Comparison of ENCODE assay signal across 28 cellular contexts in the genomic region with DNA sequence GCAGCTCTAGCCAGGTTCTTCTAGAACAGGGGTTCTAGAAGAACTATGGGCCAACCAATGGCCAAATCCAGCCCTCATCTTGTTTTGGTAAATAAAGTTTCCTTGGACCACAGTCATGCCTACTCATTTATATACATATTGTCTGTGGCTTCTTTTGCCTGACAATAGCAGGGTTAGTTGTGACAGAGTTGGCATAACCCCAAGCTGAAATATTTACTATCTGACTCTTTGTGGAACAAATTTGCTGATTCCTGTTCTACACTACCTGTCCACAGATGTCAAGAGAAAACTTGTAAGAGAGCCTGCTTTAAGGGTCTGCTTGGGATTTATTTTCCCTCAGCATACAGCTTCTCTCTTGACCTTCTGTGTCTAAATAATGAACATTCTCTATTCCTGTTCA.
DNase-seq lines count a peak whose midpoint lies in the region; ATAC-seq, FAIRE-seq and TF ChIP-seq lines count a peak whose summit lies in the region.
"Had no signal": no experiment of that assay in that cellular context is flagged by ENCODE, and none has a peak within 500 bp of the region (broad histone marks: within the 10 kb centered on the region; RNA-seq: fewer than 3 reads in every experiment).

No MANE protein-coding gene starts in this region.

- no peaks in the 10 kb centered on the region for H3K36me3 ChIP-seq in PC-3 (ENCODE audit: low read depth, low read length)
- no peaks in the 10 kb centered on the region for H3K36me3 ChIP-seq in mesenchymal stem cell (ENCODE audit: control insufficient read depth in 1 of 2, insufficient read depth in 2 of 2, low read depth in 1 of 2, low read length in 2 of 2)
- no peaks in the 10 kb centered on the region for H3K36me3 ChIP-seq in pancreas
- no peaks in the 10 kb centered on the region for H3K36me3 ChIP-seq in Peyer's patch
- H3K36me3 ChIP-seq: cardiac muscle cell, right lobe of liver, suprapubic skin had no signal

- no peak overlapping the region for H3K4ac ChIP-seq in mesenchymal stem cell (ENCODE audit: low read depth in 1 of 2, low read length in 2 of 2)

- peak overlapping the region; percentile 67 for H3K27ac ChIP-seq in PC-3 (ENCODE audit: low read length)
- H3K27ac ChIP-seq in mesenchymal stem cell (ENCODE audit: low read length, poor library complexity, severe bottlenecking), result peak overlapping the region; percentile 91
- peak overlapping the region in 1 of 4 donors; percentile 1 for H3K27ac ChIP-seq in pancreas
- H3K27ac ChIP-seq in Peyer's patch, result no peak overlapping the region
- H3K27ac ChIP-seq: cardiac muscle cell, parathyroid adenoma, right lobe of liver, suprapubic skin had no signal

- peak overlapping the region; percentile 64 for H3K4me2 ChIP-seq in PC-3 (ENCODE audit: low read length)
- H3K4me2 ChIP-seq in mesenchymal stem cell (ENCODE audit: low read length, poor library complexity, severe bottlenecking), result no peak overlapping the region

- no peak overlapping the region; the same call in 1 of the 2 replicates for H3K4me3 ChIP-seq in PC-3 (ENCODE audit: low read length)
- H3K4me3 ChIP-seq in mesenchymal stem cell (ENCODE audit: insufficient read depth in 1 of 2, low read depth in 1 of 2, low read length in 2 of 2), result no peak overlapping the region
- H3K4me3 ChIP-seq in pancreas, result no peak overlapping the region
- H3K4me3 ChIP-seq in Peyer's patch, result no peak overlapping the region
- H3K4me3 ChIP-seq: cardiac muscle cell, right lobe of liver, suprapubic skin had no signal

- H3K27me3 ChIP-seq in PC-3 (ENCODE audit: low read length) (no peaks in the 10 kb centered on the region), mesenchymal stem cell (ENCODE audit: control insufficient read depth in 1 of 2, insufficient read depth in 1 of 2, low read length in 2 of 2) (no peaks in the 10 kb centered on the region), pancreas (no peaks in the 10 kb centered on the region), Peyer's patch (no peaks in the 10 kb centered on the region)
- H3K27me3 ChIP-seq: cardiac muscle cell, right lobe of liver, suprapubic skin had no signal

- H4K20me1 ChIP-seq in PC-3 (ENCODE audit: low read length), result no peaks in the 10 kb centered on the region

- no peak overlapping the region for H3K23ac ChIP-seq in mesenchymal stem cell (ENCODE audit: low read length in 2 of 2)

- POLR2A ChIA-PET in PC-3 (lab: Charles Lee; ENCODE audit: unreplicated experiment), result no interaction called here

- H2BK12ac ChIP-seq in mesenchymal stem cell (ENCODE audit: low read length in 2 of 2), result no peak overlapping the region

- no peak overlapping the region for H2BK120ac ChIP-seq in mesenchymal stem cell (ENCODE audit: low read depth, low read length)

- no peak overlapping the region for H2AFZ ChIP-seq in PC-3 (ENCODE audit: low read length)
- no peak overlapping the region for H2AFZ ChIP-seq in mesenchymal stem cell (ENCODE audit: low read depth, low read length)
- H2AFZ ChIP-seq: parathyroid adenoma had no signal

- CTCF ChIA-PET in PC-3 (lab: Charles Lee), result no interaction called here

- TF ChIP-seq CTCF in PC-3 (conservative IDR thresholded peaks at IDR 0.05; ENCODE audit: low read depth, low read length) (no peak), pancreas (IDR thresholded peaks at IDR 0.05) (no peak), Peyer's patch (IDR thresholded peaks at IDR 0.05) (no peak)

- no peak overlapping the region for H4K91ac ChIP-seq in mesenchymal stem cell (ENCODE audit: low read length)

- ATAC-seq in PC-3 (peak; percentile 82), HG03521 (IDR thresholded peaks at IDR 0.05; ENCODE audit: unreplicated experiment) (no peak), pancreas (no peak)
- ATAC-seq: activated CD8-positive, alpha-beta T cell treated with anti-CD3 and anti-CD28 coated beads for 36 hours; activated T-helper 17 cell treated with anti-CD3 and anti-CD28 coated beads, Interleukin-2, amount 50 U/mL, for 72 hours; Panc1; right lobe of liver; stimulated activated memory B cell treated with anti-CD40 and anti-IgM and Interleukin-4, amounts not matched to agents 10 μg/mL and 1 μg/mL and 100 μg/mL, for 72 hours had no signal

- no peak for FAIRE-seq in pancreas (lab: Jason Lieb, UNC)
- FAIRE-seq: endometrium, H1 had no signal

- no peaks in the 10 kb centered on the region for H3K9me3 ChIP-seq in PC-3 (ENCODE audit: low read length)
- H3K9me3 ChIP-seq in mesenchymal stem cell (ENCODE audit: control insufficient read depth, low read length), result peaks cover 7% of the 10 kb centered on the region
- H3K9me3 ChIP-seq in pancreas, result no peaks in the 10 kb centered on the region
- H3K9me3 ChIP-seq in Peyer's patch, result no peaks in the 10 kb centered on the region
- H3K9me3 ChIP-seq: right lobe of liver, suprapubic skin had no signal

- H3K18ac ChIP-seq in mesenchymal stem cell (ENCODE audit: low read depth in 1 of 2, low read length in 2 of 2), result no peak overlapping the region

- no peak overlapping the region for H3K14ac ChIP-seq in mesenchymal stem cell (ENCODE audit: low read length in 2 of 2)

- H3K4me1 ChIP-seq in PC-3 (ENCODE audit: insufficient read depth, low read length), result peaks cover 30% of the 10 kb centered on the region
- peaks cover 12% of the 10 kb centered on the region for H3K4me1 ChIP-seq in mesenchymal stem cell (ENCODE audit: control insufficient read depth, insufficient read depth, low read depth, low read length)
- no peaks in the 10 kb centered on the region for H3K4me1 ChIP-seq in pancreas
- H3K4me1 ChIP-seq in Peyer's patch, result peaks cover 0 to under 1% (median 0%) of the 10 kb centered on the region in 4 donors
- H3K4me1 ChIP-seq: parathyroid adenoma, right lobe of liver had no signal

- no peaks in the 10 kb centered on the region for H3K9me2 ChIP-seq in PC-3 (replicated peaks; ENCODE audit: low read length)

- peak overlapping the region; percentile 90 for H2BK5ac ChIP-seq in mesenchymal stem cell (ENCODE audit: low read depth, low read length, poor library complexity, severe bottlenecking)

- DNase-seq in Daoy (ENCODE audit: low read depth), result peak; percentile 28
- peak; percentile 96 for DNase-seq in PC-3
- peak; percentile 57 for DNase-seq in dermis blood vessel endothelial cell
- DNase-seq in mesenchymal stem cell, result peak; percentile 48
- DNase-seq in NCI-H1436 (lab: John Stamatoyannopoulos, UW), result no peak
- DNase-seq in pancreas, result no peak
- DNase-seq in Peyer's patch, result no peak
- DNase-seq: activated CD4-positive, alpha-beta T cell treated with anti-CD3 and anti-CD28 coated beads for 1 hour; activated CD8-positive, alpha-beta T cell treated with anti-CD3 and anti-CD28 coated beads for 36 hours; activated naive CD4-positive, alpha-beta T cell treated with anti-CD3 and anti-CD28 coated beads, Interleukin-2, amount 50 U/mL, for 16 hours; cortex of kidney; Kasumi-1; NCI-H1092; NCI-H187 treated with DMSO at 0.1 percent for 48 hours; NCI-H2171 treated with DMSO at 0.1 percent for 48 hours; NCI-H524; right lobe of liver; stimulated activated CD4-positive, alpha-beta T cell treated with anti-CD3 and anti-CD28 coated beads, Interleukin-12 subunit alpha, Interleukin-12 subunit beta, amount 100 ng/mL, for 4 hours; stimulated activated CD4-positive, alpha-beta T cell treated with anti-CD3 and anti-CD28 coated beads, Interleukin-4, amount 100 ng/mL, for 4 hours had no signal

- H3K79me2 ChIP-seq in PC-3 (ENCODE audit: low read length), result no peaks in the 10 kb centered on the region
- H3K79me2 ChIP-seq: parathyroid adenoma had no signal

- no peak overlapping the region for H4K8ac ChIP-seq in mesenchymal stem cell (ENCODE audit: low read length)

- intact Hi-C loops in PC-3 (cut with micrococcal nuclease), result loop anchor here (5.0 to 10.0 kb wide), 2 partner anchors 57 to 375 kb away; no protein-coding TSS in a partner anchor
- intact Hi-C loops in pancreas (cut with DNase I), result no loop called here

- no peaks in the 10 kb centered on the region for H3K79me1 ChIP-seq in mesenchymal stem cell (replicated peaks; ENCODE audit: low read length, poor library complexity, severe bottlenecking)

- H2BK15ac ChIP-seq in mesenchymal stem cell (ENCODE audit: low read depth, poor library complexity, severe bottlenecking), result no peak overlapping the region

- H3K9ac ChIP-seq in PC-3 (ENCODE audit: low read length) (peak overlapping the region; percentile 12; the same call in 1 of the 2 replicates), mesenchymal stem cell (ENCODE audit: low read length) (no peak overlapping the region)
- H3K9ac ChIP-seq: parathyroid adenoma had no signal

- peak overlapping the region; percentile 94 for H2AK5ac ChIP-seq in mesenchymal stem cell (ENCODE audit: low read length, severe bottlenecking)

- no peak for TF ChIP-seq POLR2A in Peyer's patch (IDR thresholded peaks at IDR 0.05)

- no TSS peak for BruUV-seq in PC-3 (replicated peaks; lab: Mats Ljungman, UMichigan)

- H3F3A ChIP-seq in PC-3 (ENCODE audit: low read length, unreplicated experiment), result no peaks in the 10 kb centered on the region

Comparison
In these comparisons a context has a peak if more than half of its experiments do, and no peak if none do; other contexts are left out.
1. DNase-seq: peak in Daoy (single experiment), PC-3 (single experiment), dermis blood vessel endothelial cell (single experiment) and mesenchymal stem cell (single experiment); none in NCI-H1436 (single experiment), pancreas (0 of 6) and Peyer's patch (0 of 3).
2. H3K27ac ChIP-seq: peak in PC-3 (single experiment) and mesenchymal stem cell (single experiment); none in Peyer's patch (0 of 4).